In genomic region chr3:44198265-44198956, GRCh38 we compare ENCODE assay signal across 8 cellular contexts. TPM values are rescaled to one million over a fixed set of nuclear protein-coding genes. Genes with fewer than 3 reads are reported as not detected.
DNase-seq lines count a peak whose midpoint lies in the region; ATAC-seq, FAIRE-seq and TF ChIP-seq lines count a peak whose summit lies in the region.

No MANE protein-coding gene starts in this region.

- POLR2A ChIA-PET in naive thymus-derived CD4-positive, alpha-beta T cell (lab: Charles Lee), result no interaction called here

- H3K27ac Mint-ChIP-seq in naive thymus-derived CD4-positive, alpha-beta T cell, result no peak overlapping the region

- DNase-seq in NOMO-1 treated with dmso at 0.1 percent for 144 hours (lab: John Stamatoyannopoulos, UW; ENCODE audit: unreplicated experiment), result peak; percentile 22
- DNase-seq in activated CD8-positive, alpha-beta memory T cell treated with anti-CD3 and anti-CD28 coated beads, Interleukin-2, amount 50 U/mL, for 4 hours, result peak; percentile 60
- peak; percentile 56 to 78 for DNase-seq in erythroblast (lab: John Stamatoyannopoulos, UW)
- DNase-seq in naive thymus-derived CD4-positive, alpha-beta T cell, result peak; percentile 23 to 68 (median 62)
- DNase-seq in stimulated activated CD8-positive, alpha-beta memory T cell treated with anti-CD3 and anti-CD28 coated beads, Interleukin-7, amount 100 ng/mL, for 48 hours (ENCODE audit: extremely low read depth in 1 of 2, low read depth in 1 of 2), result peak; percentile 23 to 34

- H3K9me3 ChIP-seq in naive thymus-derived CD4-positive, alpha-beta T cell (ENCODE audit: control insufficient read depth in 2 of 3, low read length in 3 of 3), result no peaks in the 10 kb centered on the region

- H3K27me3 Mint-ChIP-seq in naive thymus-derived CD4-positive, alpha-beta T cell, result peaks cover 14 to 25% (median 19%) of the 10 kb centered on the region in 5 donors

- no peaks in the 10 kb centered on the region for H3K9me3 Mint-ChIP-seq in naive thymus-derived CD4-positive, alpha-beta T cell

- intact Hi-C loops in naive thymus-derived CD4-positive, alpha-beta T cell (cut with micrococcal nuclease), result loop anchor here (1.0 to 5.0 kb wide), 9 partner anchors 38 to 1418 kb away; partner anchors contain the start of gene ABHD5 (in 1 of the 2)

- ATAC-seq in HG03159 (IDR thresholded peaks at IDR 0.05; ENCODE audit: unreplicated experiment) (peak; percentile 58), HG02870 (IDR thresholded peaks at IDR 0.05; ENCODE audit: unreplicated experiment) (no peak)
- peak; percentile 83 for ATAC-seq in naive thymus-derived CD4-positive, alpha-beta T cell

- H3K4me3 Mint-ChIP-seq in naive thymus-derived CD4-positive, alpha-beta T cell, result no peak overlapping the region

- H3K27me3 ChIP-seq in naive thymus-derived CD4-positive, alpha-beta T cell (ENCODE audit: control insufficient read depth in 2 of 2, insufficient read depth in 2 of 2, low read length in 2 of 2), result no peaks in the 10 kb centered on the region

- H3K4me1 ChIP-seq in naive thymus-derived CD4-positive, alpha-beta T cell (ENCODE audit: control insufficient read depth in 2 of 2, insufficient read depth in 2 of 2, low read length in 2 of 2), result no peaks in the 10 kb centered on the region

- H3K27ac ChIP-seq in naive thymus-derived CD4-positive, alpha-beta T cell (ENCODE audit: low read depth, low read length), result no peak overlapping the region

- H3K4me1 Mint-ChIP-seq in naive thymus-derived CD4-positive, alpha-beta T cell, result no peaks in the 10 kb centered on the region

- CTCF ChIA-PET in naive thymus-derived CD4-positive, alpha-beta T cell (lab: Charles Lee), result interaction anchor here (0.6 to 1.9 kb wide), 8 partner anchors 8 to 661 kb away, joined by 3 to 9 read pairs (median 4); no protein-coding TSS in a partner anchor

- no peak for TF ChIP-seq POLR2A in erythroblast (IDR thresholded peaks at IDR 0.05; ENCODE audit: low read length)

- FAIRE-seq in G401.6 (lab: Jason Lieb, UNC), result peak; percentile 47

- no peaks in the 10 kb centered on the region for H3K36me3 ChIP-seq in naive thymus-derived CD4-positive, alpha-beta T cell (ENCODE audit: control insufficient read depth in 2 of 3, insufficient read depth in 3 of 3, low read length in 3 of 3)

- no peak overlapping the region for H3K4me3 ChIP-seq in naive thymus-derived CD4-positive, alpha-beta T cell (ENCODE audit: low read length)

- no peaks in the 10 kb centered on the region for H3K36me3 Mint-ChIP-seq in naive thymus-derived CD4-positive, alpha-beta T cell

RNA-seq across cellular contexts. Expression of gene TOPAZ1, which starts 43.3 kb away (rescaled TPM):
- total RNA-seq in naive thymus-derived CD4-positive, alpha-beta T cell, result not detected
- not detected for polyA plus RNA-seq in naive thymus-derived CD4-positive, alpha-beta T cell
